1 cellular context compared by ENCODE assay signal in the genomic region with DNA sequence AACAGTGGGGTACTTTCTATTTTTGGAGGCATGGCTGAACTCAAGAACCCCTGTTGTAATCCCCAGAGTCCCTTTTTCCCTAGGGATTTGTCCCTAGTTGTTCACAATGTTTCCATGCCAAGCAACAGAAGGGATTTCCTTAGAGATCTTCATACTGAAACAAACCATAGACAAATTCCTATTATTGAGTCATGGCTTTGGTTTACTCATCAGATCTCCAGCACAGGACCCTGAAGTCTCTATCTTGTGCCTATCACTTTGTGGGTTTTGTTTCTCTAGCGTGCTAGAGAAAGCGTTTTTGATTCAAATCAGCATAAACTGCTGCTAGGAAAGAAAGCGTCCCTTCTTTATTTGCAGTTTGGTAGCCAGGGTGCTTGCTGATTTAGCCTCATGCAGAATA.
A peak's percentile ranks its signal among the peaks of the same experiment; 100 is the strongest.
TF ChIP-seq lines count a peak whose summit lies in the region.

No MANE protein-coding gene starts in this region.

TF ChIP-seq in IMR-90, 13 proteins besides CTCF, POLR2A, EP300 and RAD21 (continued from another document):
- peak; percentile 52; the same call in 1 of the 2 replicates for TF ChIP-seq MAFK (IDR thresholded peaks at IDR 0.05; ENCODE audit: low read depth, low read length)
- peak; percentile 87 for TF ChIP-seq FOS (IDR thresholded peaks at IDR 0.05; ENCODE audit: low read depth, low read length)
